ENCODE assay signal across 14 cellular contexts in the genomic region with DNA sequence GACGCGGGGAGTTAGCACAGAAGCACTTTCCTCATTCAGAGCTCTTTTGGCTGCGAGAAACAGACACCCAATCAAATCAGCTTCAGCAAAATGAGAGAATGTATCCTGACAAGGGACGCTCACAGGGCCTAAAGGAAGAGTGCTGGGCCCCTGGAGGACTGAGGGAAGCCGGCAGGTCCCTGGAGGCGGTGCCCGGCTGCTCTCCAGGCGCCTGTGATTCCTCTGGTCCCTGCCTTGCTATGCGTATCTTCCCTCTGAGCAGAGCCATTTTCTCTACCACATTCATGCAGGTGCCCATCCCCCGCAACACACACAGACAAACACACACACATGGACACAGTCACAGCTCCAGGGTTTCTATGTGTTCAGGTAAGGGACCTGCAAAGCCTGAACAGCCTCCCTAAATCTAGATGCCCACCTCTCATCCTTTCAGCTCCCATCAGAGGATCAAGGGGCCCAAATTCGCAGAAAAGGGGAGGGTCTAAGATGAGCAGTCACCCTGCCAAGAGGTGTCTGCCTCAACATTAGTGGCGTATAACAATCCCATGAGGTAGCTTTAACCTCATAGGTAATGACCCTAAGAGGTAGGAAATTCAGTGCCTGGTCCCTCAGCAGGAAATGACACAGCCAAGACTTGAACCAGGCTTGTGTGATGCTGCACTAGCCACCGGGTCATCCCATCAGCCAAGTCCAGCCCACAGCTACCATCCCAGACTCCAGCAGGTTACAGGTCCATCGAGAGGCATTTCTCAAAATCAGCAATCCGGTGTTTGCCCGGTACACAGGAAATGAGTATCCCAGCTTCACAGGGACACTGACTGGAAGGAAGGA. TPM values are rescaled to one million over a fixed set of nuclear protein-coding genes. Genes with fewer than 3 reads are reported as not detected.
DNase-seq lines count a peak whose midpoint lies in the region; ATAC-seq, FAIRE-seq and TF ChIP-seq lines count a peak whose summit lies in the region.
"Had no signal": no experiment of that assay in that cellular context is flagged by ENCODE, and none has a peak within 500 bp of the region (broad histone marks: within the 10 kb centered on the region; RNA-seq: fewer than 3 reads in every experiment).

No MANE protein-coding gene starts in this region.

- H2BK20ac ChIP-seq in H1 (ENCODE audit: low read length): peak overlapping the region; percentile 62; the same call in 1 of the 2 replicates

- H3K79me1 ChIP-seq in H1 (ENCODE audit: low read depth, low read length): peaks cover 2% of the 10 kb centered on the region; the same call in 1 of the 2 replicates

- peaks cover 0 to 4% (median 0%) of the 10 kb centered on the region in 3 donors for H3K27me3 Mint-ChIP-seq in CD14-positive monocyte (ENCODE audit: low read depth in 3 of 3)

- no peak for TF ChIP-seq EP300 in H1 (IDR thresholded peaks at IDR 0.05; ENCODE audit: borderline replicate concordance in 1 of 2, low read depth in 2 of 2, low read length in 2 of 2)

- FAIRE-seq in H1 (lab: Jason Lieb, UNC): no peak
- FAIRE-seq: H54 had no signal

- TF ChIP-seq RAD21 in H1 (IDR thresholded peaks at IDR 0.05 in 1 of 2, conservative IDR thresholded peaks at IDR 0.05 in 1 of 2; ENCODE audit: low read depth in 2 of 2, low read length in 2 of 2): no peak

- H3K27ac Mint-ChIP-seq in CD14-positive monocyte: peak overlapping the region; percentile 19 to 84 (median 76)
- H3K27ac Mint-ChIP-seq: activated CD8-positive, alpha-beta memory T cell treated with anti-CD3 and anti-CD28 coated beads, Interleukin-2, amount 10 ng/mL, durations not matched to agents 7 days and 5 days; stimulated activated effector memory CD8-positive, alpha-beta T cell treated with anti-CD3 and anti-CD28 coated beads, Interleukin-12 subunit alpha, Interleukin-12 subunit beta, amount 100 ng/mL, for 72 hours had no signal

- CTCF ChIA-PET in H1 (lab: Charles Lee; ENCODE audit: partially characterized antibody): interaction anchor here (0.6 to 2.4 kb wide), 8 partner anchors 15 to 289 kb away, joined by 4 to 8 read pairs (median 5); no protein-coding TSS in a partner anchor

- TF ChIP-seq CTCF in CD14-positive monocyte (IDR thresholded peaks at IDR 0.05): no peak
- TF ChIP-seq CTCF in H1 (IDR thresholded peaks at IDR 0.05; ENCODE audit: control extremely low read depth in 1 of 3, insufficient read depth in 1 of 3, low read depth in 1 of 3, low read length in 3 of 3): no peak
- TF ChIP-seq CTCF in left lung (IDR thresholded peaks at IDR 0.05): no peak
- TF ChIP-seq CTCF in psoas muscle (IDR thresholded peaks at IDR 0.05): no peak
- no peak for TF ChIP-seq CTCF in Peyer's patch (IDR thresholded peaks at IDR 0.05)

- no peak overlapping the region for H3K4ac ChIP-seq in H1 (replicated peaks; ENCODE audit: insufficient read length, low read depth, low read length)

- intact Hi-C loops in CD14-positive monocyte (cut with micrococcal nuclease): no loop called here
- intact Hi-C loops in left lung (cut with DNase I): no loop called here
- intact Hi-C loops in psoas muscle (cut with DNase I): no loop called here

- H3K36me3 Mint-ChIP-seq in CD14-positive monocyte: peaks cover 46 to 59% of the 10 kb centered on the region in 2 donors
- H3K36me3 Mint-ChIP-seq: activated CD8-positive, alpha-beta memory T cell treated with anti-CD3 and anti-CD28 coated beads, Interleukin-2, amount 10 ng/mL, durations not matched to agents 7 days and 5 days had no signal

- H4K8ac ChIP-seq in H1 (ENCODE audit: extremely low read depth, insufficient read depth, low read length): no peak overlapping the region

- no peaks in the 10 kb centered on the region for H3K36me3 ChIP-seq in H1 (ENCODE audit: control insufficient read depth in 2 of 4, insufficient read depth in 4 of 4, low read length in 3 of 4)
- H3K36me3 ChIP-seq in left lung: peaks cover 0 to 40% of the 10 kb centered on the region in 2 donors
- no peaks in the 10 kb centered on the region for H3K36me3 ChIP-seq in psoas muscle (ENCODE audit: insufficient read depth in 1 of 2, low read depth in 1 of 2)
- H3K36me3 ChIP-seq in Peyer's patch: no peaks in the 10 kb centered on the region

- H3K4me3 ChIP-seq in H1 (ENCODE audit: extremely low read depth in 1 of 4, insufficient read depth in 2 of 4, low read depth in 3 of 4, low read length in 4 of 4) (peak overlapping the region in 1 of 4 experiments; percentile 14; a peak in 1 of 8 replicates), left lung (no peak overlapping the region), psoas muscle (no peak overlapping the region), Peyer's patch (no peak overlapping the region)

- H3K9me3 ChIP-seq in H1 (ENCODE audit: insufficient read depth in 2 of 2, low read depth in 1 of 2, low read length in 1 of 2): no peaks in the 10 kb centered on the region
- no peaks in the 10 kb centered on the region for H3K9me3 ChIP-seq in left lung
- H3K9me3 ChIP-seq in psoas muscle: no peaks in the 10 kb centered on the region
- no peaks in the 10 kb centered on the region for H3K9me3 ChIP-seq in Peyer's patch

- no peaks in the 10 kb centered on the region for H4K20me1 ChIP-seq in H1 (replicated peaks in 1 of 2; ENCODE audit: control insufficient read depth in 1 of 2, insufficient read depth in 2 of 2, low read length in 2 of 2)

- H3K23ac ChIP-seq in H1 (ENCODE audit: insufficient read length): no peak overlapping the region

- H2BK120ac ChIP-seq in H1 (replicated peaks; ENCODE audit: low read depth, low read length): no peak overlapping the region

- no peak overlapping the region for H4K5ac ChIP-seq in H1 (ENCODE audit: insufficient read length, low read depth, low read length)

- 71% methylated on average over 16 of the region's 16 CpGs; no CpG with 5 or more reads in 1 of the 2 experiments for WGBS in H1 (ENCODE audit: extremely low coverage in 1 of 2, insufficient coverage in 1 of 2, insufficient read length in 1 of 2, insufficient replicate concordance in 2 of 2, low coverage in 1 of 2, low lambda C conversion rate in 2 of 2, missing lambda C conversion rate in 1 of 2), 2 experiments
- 54 to 66% (median 64%) methylated on average over 16 of the region's 16 CpGs for WGBS in psoas muscle, 3 donors

- peaks cover 0 to 3% (median 0%) of the 10 kb centered on the region in 7 donors for H3K9me3 Mint-ChIP-seq in CD14-positive monocyte
- H3K9me3 Mint-ChIP-seq: stimulated activated effector memory CD8-positive, alpha-beta T cell treated with anti-CD3 and anti-CD28 coated beads, Interleukin-12 subunit alpha, Interleukin-12 subunit beta, amount 100 ng/mL, for 72 hours had no signal

- H3K79me2 ChIP-seq in H1 (ENCODE audit: control insufficient read depth in 1 of 2, insufficient read depth in 2 of 2, low read length in 2 of 2): no peaks in the 10 kb centered on the region

- peak overlapping the region; percentile 7; the same call in 1 of the 2 replicates for H3K18ac ChIP-seq in H1 (ENCODE audit: extremely low read depth, low read length)

- H3K9ac ChIP-seq in H1 (replicated peaks in 1 of 4; ENCODE audit: extremely low read depth in 1 of 4, low read depth in 3 of 4, low read length in 3 of 4): no peak overlapping the region
- H3K9ac ChIP-seq: KMS-11 had no signal

- POLR2A ChIA-PET in H1 (lab: Charles Lee; ENCODE audit: partially characterized antibody): interaction anchor here (0.9 to 1.3 kb wide), 6 partner anchors 17 to 364 kb away, joined by 3 to 4 read pairs (median 3); a partner anchor contains a TSS

- no peak for TF ChIP-seq POLR2A in H1 (IDR thresholded peaks at IDR 0.05; ENCODE audit: control extremely low read depth in 1 of 2, low read depth in 2 of 2, low read length in 2 of 2)
- TF ChIP-seq POLR2A in Peyer's patch (IDR thresholded peaks at IDR 0.05): no peak

- H3K4me3 Mint-ChIP-seq in CD14-positive monocyte: no peak overlapping the region
- H3K4me3 Mint-ChIP-seq: activated CD8-positive, alpha-beta memory T cell treated with anti-CD3 and anti-CD28 coated beads, Interleukin-2, amount 10 ng/mL, durations not matched to agents 7 days and 5 days; stimulated activated effector memory CD8-positive, alpha-beta T cell treated with anti-CD3 and anti-CD28 coated beads, Interleukin-12 subunit alpha, Interleukin-12 subunit beta, amount 100 ng/mL, for 72 hours had no signal

- H3K4me1 ChIP-seq in H1 (replicated peaks in 1 of 4; ENCODE audit: control insufficient read depth in 3 of 4, insufficient read depth in 4 of 4, low read length in 3 of 4): peaks cover 0 to 10% (median 7%) of the 10 kb centered on the region in 4 experiments; a peak in 6 of 7 replicates
- peaks cover 0 to 36% of the 10 kb centered on the region in 2 donors for H3K4me1 ChIP-seq in left lung
- H3K4me1 ChIP-seq in psoas muscle: no peaks in the 10 kb centered on the region
- peaks cover 0 to 4% (median 0%) of the 10 kb centered on the region in 4 donors for H3K4me1 ChIP-seq in Peyer's patch

- H2BK15ac ChIP-seq in H1 (ENCODE audit: low read length): 0 out of 2 replicates have a peak overlapping the region, but pooled peaks have one; percentile 81

- peaks cover 3% of the 10 kb centered on the region; the same call in 1 of the 2 replicates for H3K23me2 ChIP-seq in H1 (ENCODE audit: low read depth, low read length)

- no peak overlapping the region for H3K14ac ChIP-seq in H1 (ENCODE audit: insufficient read length)

- peaks cover 30% of the 10 kb centered on the region for H3K4me1 Mint-ChIP-seq in CD14-positive monocyte

- peak overlapping the region; percentile 27 for H2BK5ac ChIP-seq in H1 (ENCODE audit: low read depth, low read length)

- H3K27me3 ChIP-seq in H1 (replicated peaks in 1 of 4; ENCODE audit: control insufficient read depth in 3 of 4, extremely low read depth in 1 of 4, insufficient read depth in 3 of 4, low read length in 3 of 4) (no peaks in the 10 kb centered on the region), left lung (no peaks in the 10 kb centered on the region), psoas muscle (ENCODE audit: insufficient read depth in 3 of 3, low read length in 2 of 3) (no peaks in the 10 kb centered on the region), Peyer's patch (no peaks in the 10 kb centered on the region)

- peak overlapping the region; percentile 37 to 40; a peak in 2 of 4 replicates for H3K4me2 ChIP-seq in H1 (ENCODE audit: insufficient read depth in 1 of 2, low read depth in 2 of 2, low read length in 2 of 2)
- H3K4me2 ChIP-seq: KMS-11 had no signal

- H4K91ac ChIP-seq in H1 (replicated peaks; ENCODE audit: insufficient read length, low read length): peak overlapping the region; percentile 2

- H3K56ac ChIP-seq in H1 (replicated peaks; ENCODE audit: insufficient read length, low read depth, low read length): no peak overlapping the region

- peak overlapping the region; percentile 65 for H2AFZ ChIP-seq in H1 (ENCODE audit: low read length)

- DNase-seq in CD14-positive monocyte (ENCODE audit: low spot score) (no peak), H1 (ENCODE audit: low read depth in 1 of 2, low spot score in 2 of 2) (peak in 1 of 2 experiments; percentile 54), left lung (no peak), psoas muscle (no peak), Peyer's patch (no peak), NCI-H2196 (lab: John Stamatoyannopoulos, UW; ENCODE audit: unreplicated experiment) (no peak)
- DNase-seq: activated CD8-positive, alpha-beta memory T cell treated with anti-CD3 and anti-CD28 coated beads, Interleukin-2, amount 10 ng/mL, durations not matched to agents 7 days and 5 days; amniotic stem cell; NCI-H2227 treated with DMSO at 0.1 percent for 48 hours had no signal

- H3K27ac ChIP-seq in H1 (ENCODE audit: low read depth, low read length): peak overlapping the region; percentile 26; the same call in 1 of the 2 replicates
- H3K27ac ChIP-seq in left lung: no peak overlapping the region
- H3K27ac ChIP-seq in psoas muscle: no peak overlapping the region
- peak overlapping the region in 1 of 4 donors; percentile 13 for H3K27ac ChIP-seq in Peyer's patch
- H3K27ac ChIP-seq: KMS-11 had no signal

- peak; percentile 24 for ATAC-seq in GM21447 (IDR thresholded peaks at IDR 0.05; ENCODE audit: unreplicated experiment)
- peak; percentile 16 for ATAC-seq in HG03159 (IDR thresholded peaks at IDR 0.05; ENCODE audit: unreplicated experiment)
- ATAC-seq in left lung: no peak
- no peak for ATAC-seq in psoas muscle
- ATAC-seq: activated CD8-positive, alpha-beta memory T cell treated with anti-CD3 and anti-CD28 coated beads, Interleukin-2, amount 10 ng/mL, durations not matched to agents 7 days and 5 days; stimulated activated effector memory CD8-positive, alpha-beta T cell treated with anti-CD3 and anti-CD28 coated beads, Interleukin-12 subunit alpha, Interleukin-12 subunit beta, amount 100 ng/mL, for 72 hours had no signal

- peak overlapping the region; percentile 41; the same call in 1 of the 2 replicates for H2BK12ac ChIP-seq in H1 (ENCODE audit: low read depth, low read length)

- no peak overlapping the region for H2AK5ac ChIP-seq in H1 (ENCODE audit: low read depth, low read length)

RNA-seq across cellular contexts. Expression of a gene that starts 29.0 kb away (rescaled TPM):
- 100 to 1,000 TPM; 331 to 347 TPM for polyA plus RNA-seq in CD14-positive monocyte
- 1.2 TPM in 2 replicates for total RNA-seq in H1 (2021; fragmentation: NEBNext Ultra II Directional; extraction: Animal tissue kit (Norgen Biotek cat#: 25700))
- polyA plus RNA-seq in H1 (2011; rRNA removed): 3.4 and 4.9 TPM in 2 replicates
- 2.7 TPM for polyA plus RNA-seq in H1 (2011; cell fraction: cytosol; rRNA removed)
- polyA plus RNA-seq in H1 (2011; cell fraction: nucleus; rRNA removed): 1.2 TPM
- 1.4 to 1.6 TPM (median 1.5 TPM) in 4 replicates for polyA plus RNA-seq in H1 (2012, experiment 1 of 2)
- 1.3 TPM for polyA plus RNA-seq in H1 (2012, experiment 2 of 2)
- polyA plus RNA-seq in H1 (2013, experiment 1 of 2): 1.8 TPM
- 2.0 TPM for polyA plus RNA-seq in H1 (2013, experiment 2 of 2)
- 5.5 and 6.6 TPM in 2 replicates for polyA minus RNA-seq in H1 (2011; rRNA and poly(A)+ RNA removed)
- polyA minus RNA-seq in H1 (2011; cell fraction: cytosol; rRNA and poly(A)+ RNA removed): 0.73 TPM
- polyA minus RNA-seq in H1 (2011; cell fraction: nucleus; rRNA and poly(A)+ RNA removed): 1.4 TPM
- total RNA-seq in left lung: 10 to 100 TPM; 19.4 to 59.7 TPM
- 1 to 10 TPM in 3 of 4 donors, under 1 TPM in 1; 0.92 to 1.4 (median 1.2) TPM for total RNA-seq in psoas muscle
- under 1 TPM; 0.31 to 0.90 (median 0.49) TPM for polyA plus RNA-seq in psoas muscle
- total RNA-seq in Peyer's patch: 1 to 10 TPM in 3 of 4 donors, under 1 TPM in 1; 0.53 to 1.8 (median 1.7) TPM

RNA-seq across cellular contexts. Expression of a gene that starts 59.1 kb away (rescaled TPM):
- 1 to 10 TPM; 3.3 to 3.7 TPM for polyA plus RNA-seq in CD14-positive monocyte
- 33.9 and 34.2 TPM in 2 replicates for total RNA-seq in H1 (2021; fragmentation: NEBNext Ultra II Directional; extraction: Animal tissue kit (Norgen Biotek cat#: 25700))
- 7.9 and 15.0 TPM in 2 replicates for polyA plus RNA-seq in H1 (2011; rRNA removed)
- polyA plus RNA-seq in H1 (2011; cell fraction: cytosol; rRNA removed): 12.3 TPM
- 15.5 TPM for polyA plus RNA-seq in H1 (2011; cell fraction: nucleus; rRNA removed)
- 10.7 to 15.4 TPM (median 13.7 TPM) in 4 replicates for polyA plus RNA-seq in H1 (2012, experiment 1 of 2)
- 1.1 TPM for polyA plus RNA-seq in H1 (2012, experiment 2 of 2)
- polyA plus RNA-seq in H1 (2013, experiment 1 of 2): 14.1 TPM
- polyA plus RNA-seq in H1 (2013, experiment 2 of 2): 13.6 TPM
- polyA minus RNA-seq in H1 (2011; rRNA and poly(A)+ RNA removed): 47.5 and 69.4 TPM in 2 replicates
- polyA minus RNA-seq in H1 (2011; cell fraction: cytosol; rRNA and poly(A)+ RNA removed): 17.5 TPM
- polyA minus RNA-seq in H1 (2011; cell fraction: nucleus; rRNA and poly(A)+ RNA removed): 24.7 TPM
- total RNA-seq in left lung: 10 to 100 TPM; 22.9 to 28.4 TPM
- total RNA-seq in psoas muscle: 10 to 100 TPM; 13.1 to 15.3 (median 14.0) TPM
- polyA plus RNA-seq in psoas muscle: 10 to 100 TPM in 1 of 3 donors, 1 to 10 TPM in 2; 3.6 to 10.8 (median 5.1) TPM
- 10 to 100 TPM; 17.1 to 32.2 (median 23.4) TPM for total RNA-seq in Peyer's patch

Comparison
In these comparisons a context has a peak if more than half of its experiments do, and no peak if none do; other contexts are left out.
1. ATAC-seq: peak in GM21447 (single experiment) and HG03159 (single experiment); none in left lung (single experiment) and psoas muscle (0 of 4).